Comparison of ENCODE assay signal across 8 cellular contexts in the genomic region with DNA sequence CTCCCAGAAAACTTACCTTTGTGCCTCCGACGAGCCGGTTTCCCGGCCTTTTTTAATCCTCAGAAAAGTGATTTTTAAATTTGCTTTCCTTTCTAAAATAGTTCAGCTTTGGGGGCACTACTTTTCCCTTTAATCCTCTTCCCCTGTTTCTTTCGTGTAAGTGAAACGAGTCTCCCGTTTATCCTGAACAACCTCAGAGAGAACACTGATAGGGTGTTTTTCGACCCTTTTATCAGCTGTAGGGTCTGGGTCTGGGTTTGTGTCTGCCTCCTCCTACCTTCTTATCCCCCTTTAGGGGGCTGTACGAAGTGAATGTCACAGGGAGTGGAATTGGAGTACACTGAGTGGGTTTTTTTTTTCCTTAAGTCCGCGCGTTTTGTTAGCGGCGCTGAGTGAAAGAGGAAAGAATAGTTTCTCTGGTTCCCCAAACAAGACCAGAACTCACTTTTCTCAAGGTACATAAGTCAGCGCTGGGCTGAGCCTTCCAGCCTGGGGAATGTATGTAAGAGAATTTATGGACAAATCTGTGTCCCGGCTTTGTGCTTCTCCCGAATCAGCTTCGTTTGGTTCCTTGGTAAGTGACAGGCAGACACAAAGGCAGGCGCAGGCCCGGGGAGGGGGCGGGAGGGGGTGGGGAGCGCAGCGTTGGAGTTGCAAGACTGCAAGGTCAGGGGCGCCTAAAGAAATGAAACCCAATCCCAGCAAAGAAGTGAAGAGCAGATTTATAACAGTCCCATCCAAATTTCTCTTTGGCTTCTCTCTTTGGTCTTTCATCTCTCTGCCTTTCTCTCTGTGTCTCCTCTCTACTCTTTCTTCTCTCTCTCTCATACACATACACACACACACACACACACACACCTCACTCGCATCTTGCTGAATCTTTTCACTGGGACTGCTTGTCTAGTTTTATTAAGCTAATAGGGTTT.
A peak's percentile ranks its signal among the peaks of the same experiment; 100 is the strongest.
DNase-seq lines count a peak whose midpoint lies in the region; ATAC-seq and TF ChIP-seq lines count a peak whose summit lies in the region.

No MANE protein-coding gene starts in this region.

- no peak for TF ChIP-seq CTCF in VCaP (conservative IDR thresholded peaks at IDR 0.05)

- ATAC-seq in HG02759 (IDR thresholded peaks at IDR 0.05; ENCODE audit: unreplicated experiment): no peak

- H3K9me3 ChIP-seq in KOPT-K1 (ENCODE audit: insufficient read depth, low read length, poor library complexity, severe bottlenecking): no peaks in the 10 kb centered on the region

- H3K36me3 ChIP-seq in KOPT-K1 (ENCODE audit: insufficient read depth, low read length): no peaks in the 10 kb centered on the region

- peak; percentile 46 for DNase-seq in ELF-1 (ENCODE audit: low read depth, low spot score)
- peak; percentile 30 for DNase-seq in dedifferentiated amniotic fluid mesenchymal stem cell (ENCODE audit: extremely low spot score)
- DNase-seq in left kidney (ENCODE audit: low read depth, low spot score): peak; percentile 85
- DNase-seq in stimulated activated CD4-positive, alpha-beta T cell treated with anti-CD3 and anti-CD28 coated beads, Interleukin-4, amount 100 ng/mL, for 1 hour: peak; percentile 27
- DNase-seq in HPDE6-E6E7 (ENCODE audit: extremely low spot score): no peak

- peak overlapping the region; percentile 77 for H3K27ac ChIP-seq in KOPT-K1 (ENCODE audit: low read depth, low read length, poor library complexity, severe bottlenecking)
- peak overlapping the region; percentile 89 for H3K27ac ChIP-seq in VCaP
